Comparison of ENCODE assay signal across 8 cellular contexts in genomic region chr14:91315844-91316267, GRCh38.
DNase-seq lines count a peak whose midpoint lies in the region; ATAC-seq lines count a peak whose summit lies in the region.

No MANE protein-coding gene starts in this region.

- peak; percentile 75 for ATAC-seq in GM18508 (IDR thresholded peaks at IDR 0.05; ENCODE audit: insufficient read depth, unreplicated experiment)
- ATAC-seq in HG02943 (IDR thresholded peaks at IDR 0.05; ENCODE audit: low read depth, unreplicated experiment), result peak; percentile 88

- DNase-seq in SKM-1 (lab: John Stamatoyannopoulos, UW; ENCODE audit: unreplicated experiment), result peak; percentile 26
- DNase-seq in activated naive CD4-positive, alpha-beta T cell treated with anti-CD3 and anti-CD28 coated beads, Interleukin-2, amount 50 U/mL, for 16 hours, result peak; percentile 73
- peak; percentile 84 to 87 for DNase-seq in stimulated activated CD8-positive, alpha-beta memory T cell treated with anti-CD3 and anti-CD28 coated beads, Interleukin-15, amount 100 ng/mL, for 48 hours (ENCODE audit: low read depth in 2 of 2)
- no peak for DNase-seq in HPDE6-E6E7 (ENCODE audit: extremely low spot score)
- DNase-seq in NCI-H2029 treated with DMSO at 0.1 percent for 48 hours (lab: John Stamatoyannopoulos, UW), result no peak
- no peak for DNase-seq in OCI-M1 (lab: John Stamatoyannopoulos, UW)

Comparison
In these comparisons a context has a peak if more than half of its experiments do, and no peak if none do; other contexts are left out.
1. DNase-seq: peak in SKM-1 (single experiment), activated naive CD4-positive, alpha-beta T cell treated with anti-CD3 and anti-CD28 coated beads, Interleukin-2, amount 50 U/mL, for 16 hours (single experiment) and stimulated activated CD8-positive, alpha-beta memory T cell treated with anti-CD3 and anti-CD28 coated beads, Interleukin-15, amount 100 ng/mL, for 48 hours (2 of 2); none in HPDE6-E6E7 (single experiment), NCI-H2029 treated with DMSO at 0.1 percent for 48 hours (single experiment) and OCI-M1 (single experiment).